Comparison of ENCODE assay signal across 1 cellular context in the genomic region with DNA sequence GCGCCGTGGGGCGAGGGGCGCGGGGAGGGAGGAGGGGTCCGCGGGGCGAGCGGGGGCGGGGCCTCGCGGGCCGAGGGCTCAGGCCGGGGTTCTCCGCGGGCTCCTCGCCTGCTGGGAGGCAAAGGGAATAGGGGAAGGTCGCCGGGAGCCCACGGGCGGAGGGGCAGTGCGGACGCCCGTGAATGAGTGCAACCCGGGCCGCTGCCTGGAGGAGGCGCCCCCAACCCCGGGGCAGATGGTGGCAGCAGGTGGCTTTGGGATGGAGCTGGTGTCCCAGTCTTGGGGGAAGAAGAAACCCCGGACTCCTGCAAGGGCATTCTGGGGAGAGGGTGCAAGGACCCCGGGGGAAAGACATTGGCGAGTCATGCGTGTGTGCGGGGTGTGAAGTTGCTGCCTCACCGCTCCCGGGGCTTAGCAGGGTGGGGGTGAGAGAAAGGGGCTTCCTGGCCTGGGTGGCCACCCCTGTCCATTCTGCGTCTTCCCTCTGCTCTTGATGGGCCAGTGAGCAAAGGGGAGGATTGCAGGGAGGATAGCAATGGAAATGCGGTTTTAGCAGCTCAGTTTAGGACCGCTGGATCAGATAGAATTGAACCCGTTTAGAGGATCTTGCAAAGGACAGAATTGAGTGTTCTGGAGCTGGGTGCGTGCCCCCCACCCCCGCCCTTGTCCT.
TF ChIP-seq lines count a peak whose summit lies in the region.

No MANE protein-coding gene starts in this region.

TF ChIP-seq in HepG2, 621 proteins besides CTCF, POLR2A, EP300 and RAD21 (continues in another document):
- TF ChIP-seq HNRNPK (IDR thresholded peaks at IDR 0.05; ENCODE audit: low read depth, low read length, poor library complexity, severe bottlenecking) (no peak), ZNF768 (CRISPR knock-in tag; IDR thresholded peaks at IDR 0.05) (peak; percentile 43; the same call in 1 of the 2 replicates), ZFP36 (IDR thresholded peaks at IDR 0.05; ENCODE audit: borderline replicate concordance, low read depth, low read length, partially characterized antibody) (peak; percentile 77), ZNF766 (CRISPR knock-in tag; IDR thresholded peaks at IDR 0.05; ENCODE audit: borderline replicate concordance) (no peak), MAFF (IDR thresholded peaks at IDR 0.05; ENCODE audit: low read depth, low read length) (no peak), RBM22 (optimal IDR thresholded peaks at IDR 0.05; ENCODE audit: low read length) (no peak), PTBP1 (IDR thresholded peaks at IDR 0.05; ENCODE audit: low read depth, low read length, poor library complexity, severe bottlenecking) (peak; percentile 41), ATF1 (CRISPR knock-in tag; IDR thresholded peaks at IDR 0.05) (no peak), IKZF4 (CRISPR knock-in tag; IDR thresholded peaks at IDR 0.05; ENCODE audit: borderline replicate concordance, low read depth, not compliant biosample characterization) (no peak), CSRNP2 (CRISPR knock-in tag; conservative IDR thresholded peaks at IDR 0.05; ENCODE audit: low read depth) (no peak), ZNF547 (CRISPR knock-in tag; IDR thresholded peaks at IDR 0.05) (0 out of 2 replicates have a peak, but pooled peaks have one; percentile 12), TRIM24 (CRISPR knock-in tag; IDR thresholded peaks at IDR 0.05) (no peak), ZFP91 (CRISPR knock-in tag; IDR thresholded peaks at IDR 0.05; ENCODE audit: borderline replicate concordance) (peak; percentile 8; the same call in 1 of the 2 replicates), ZNF589 (CRISPR knock-in tag; conservative IDR thresholded peaks at IDR 0.05) (0 out of 2 replicates have a peak, but pooled peaks have one; percentile 24), ZNF10 (CRISPR knock-in tag; IDR thresholded peaks at IDR 0.05; ENCODE audit: borderline replicate concordance, low read depth) (peak; percentile 58; the same call in 1 of the 2 replicates), KLF16 (CRISPR knock-in tag; IDR thresholded peaks at IDR 0.05) (no peak), ZNF572 (CRISPR knock-in tag; IDR thresholded peaks at IDR 0.05) (0 out of 2 replicates have a peak, but pooled peaks have one; percentile 35), ZNF569 (CRISPR knock-in tag; IDR thresholded peaks at IDR 0.05; ENCODE audit: borderline replicate concordance) (no peak), ZNF451 (CRISPR knock-in tag; IDR thresholded peaks at IDR 0.05) (no peak), ZNF333 (CRISPR knock-in tag; IDR thresholded peaks at IDR 0.05; ENCODE audit: borderline replicate concordance) (no peak), ELF4 (CRISPR knock-in tag; IDR thresholded peaks at IDR 0.05; ENCODE audit: borderline replicate concordance) (no peak), ZNF816 (CRISPR knock-in tag; IDR thresholded peaks at IDR 0.05; ENCODE audit: borderline replicate concordance) (no peak), SIX4 (CRISPR knock-in tag; IDR thresholded peaks at IDR 0.05) (no peak), ATF7 (IDR thresholded peaks at IDR 0.05) (no peak), ATF7 (CRISPR knock-in tag; IDR thresholded peaks at IDR 0.05) (0 out of 2 replicates have a peak, but pooled peaks have one; percentile 45), RXRA (CRISPR knock-in tag; IDR thresholded peaks at IDR 0.05) (peak; percentile 35), NPAS2 (CRISPR knock-in tag; IDR thresholded peaks at IDR 0.05; ENCODE audit: borderline replicate concordance) (no peak), MEIS1 (CRISPR knock-in tag; IDR thresholded peaks at IDR 0.05; ENCODE audit: borderline replicate concordance) (peak; percentile 68; the same call in 1 of the 2 replicates), ZNF501 (CRISPR knock-in tag; IDR thresholded peaks at IDR 0.05) (no peak), SOX13 (IDR thresholded peaks at IDR 0.05) (no peak), SOX13 (CRISPR knock-in tag; conservative IDR thresholded peaks at IDR 0.05 in 1 of 2, IDR thresholded peaks at IDR 0.05 in 1 of 2) (no peak), ZBTB42 (CRISPR knock-in tag; IDR thresholded peaks at IDR 0.05) (0 out of 2 replicates have a peak, but pooled peaks have one; percentile 47), ATF7-NPFF (CRISPR knock-in tag; IDR thresholded peaks at IDR 0.05; ENCODE audit: low read depth) (peak; percentile 53; the same call in 1 of the 2 replicates), ZNF644 (CRISPR knock-in tag; IDR thresholded peaks at IDR 0.05; ENCODE audit: low read depth) (no peak), ZNF354B (CRISPR knock-in tag; IDR thresholded peaks at IDR 0.05) (no peak), ZNF318 (CRISPR knock-in tag; IDR thresholded peaks at IDR 0.05) (0 out of 2 replicates have a peak, but pooled peaks have one; percentile 83), RELA (CRISPR knock-in tag; IDR thresholded peaks at IDR 0.05) (no peak), ZNF724P (CRISPR knock-in tag; IDR thresholded peaks at IDR 0.05; ENCODE audit: borderline replicate concordance) (0 out of 2 replicates have a peak, but pooled peaks have one; percentile 59), ZNF414 (CRISPR knock-in tag; IDR thresholded peaks at IDR 0.05) (no peak), ZNF883 (CRISPR knock-in tag; IDR thresholded peaks at IDR 0.05; ENCODE audit: not compliant biosample characterization) (peak; percentile 13), MZF1 (CRISPR knock-in tag; IDR thresholded peaks at IDR 0.05; ENCODE audit: borderline replicate concordance) (0 out of 2 replicates have a peak, but pooled peaks have one; percentile 4), ZNF749 (CRISPR knock-in tag; IDR thresholded peaks at IDR 0.05; ENCODE audit: borderline replicate concordance) (peak; percentile 19; the same call in 1 of the 2 replicates)
- TF ChIP-seq, protein P1, sequence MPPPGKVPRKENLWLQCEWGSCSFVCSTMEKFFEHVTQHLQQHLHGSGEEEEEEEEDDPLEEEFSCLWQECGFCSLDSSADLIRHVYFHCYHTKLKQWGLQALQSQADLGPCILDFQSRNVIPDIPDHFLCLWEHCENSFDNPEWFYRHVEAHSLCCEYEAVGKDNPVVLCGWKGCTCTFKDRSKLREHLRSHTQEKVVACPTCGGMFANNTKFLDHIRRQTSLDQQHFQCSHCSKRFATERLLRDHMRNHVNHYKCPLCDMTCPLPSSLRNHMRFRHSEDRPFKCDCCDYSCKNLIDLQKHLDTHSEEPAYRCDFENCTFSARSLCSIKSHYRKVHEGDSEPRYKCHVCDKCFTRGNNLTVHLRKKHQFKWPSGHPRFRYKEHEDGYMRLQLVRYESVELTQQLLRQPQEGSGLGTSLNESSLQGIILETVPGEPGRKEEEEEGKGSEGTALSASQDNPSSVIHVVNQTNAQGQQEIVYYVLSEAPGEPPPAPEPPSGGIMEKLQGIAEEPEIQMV (CRISPR knock-in tag; IDR thresholded peaks at IDR 0.05; ENCODE audit: low read depth) = 0 out of 2 replicates have a peak, but pooled peaks have one; percentile 21
- TF ChIP-seq, protein P2, sequence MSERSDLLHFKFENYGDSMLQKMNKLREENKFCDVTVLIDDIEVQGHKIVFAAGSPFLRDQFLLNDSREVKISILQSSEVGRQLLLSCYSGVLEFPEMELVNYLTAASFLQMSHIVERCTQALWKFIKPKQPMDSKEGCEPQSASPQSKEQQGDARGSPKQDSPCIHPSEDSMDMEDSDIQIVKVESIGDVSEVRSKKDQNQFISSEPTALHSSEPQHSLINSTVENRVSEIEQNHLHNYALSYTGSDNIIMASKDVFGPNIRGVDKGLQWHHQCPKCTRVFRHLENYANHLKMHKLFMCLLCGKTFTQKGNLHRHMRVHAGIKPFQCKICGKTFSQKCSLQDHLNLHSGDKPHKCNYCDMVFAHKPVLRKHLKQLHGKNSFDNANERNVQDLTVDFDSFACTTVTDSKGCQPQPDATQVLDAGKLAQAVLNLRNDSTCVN (CRISPR knock-in tag; IDR thresholded peaks at IDR 0.05; ENCODE audit: borderline replicate concordance) = no peak
- TF ChIP-seq, protein P3, sequence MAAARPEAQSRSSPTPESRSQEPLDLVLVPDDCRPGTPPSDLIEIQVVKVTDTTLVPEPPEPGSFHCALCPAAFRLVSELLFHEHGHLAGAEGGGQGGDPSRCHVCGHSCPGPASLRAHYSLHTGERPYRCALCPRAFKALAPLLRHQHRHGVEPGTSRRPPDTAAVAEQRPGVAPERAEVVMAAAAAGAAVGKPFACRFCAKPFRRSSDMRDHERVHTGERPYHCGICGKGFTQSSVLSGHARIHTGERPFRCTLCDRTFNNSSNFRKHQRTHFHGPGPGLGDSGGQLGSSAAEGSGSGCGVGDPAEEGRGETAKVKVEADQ (CRISPR knock-in tag; IDR thresholded peaks at IDR 0.05; ENCODE audit: borderline replicate concordance) = no peak
